In the genomic region with DNA sequence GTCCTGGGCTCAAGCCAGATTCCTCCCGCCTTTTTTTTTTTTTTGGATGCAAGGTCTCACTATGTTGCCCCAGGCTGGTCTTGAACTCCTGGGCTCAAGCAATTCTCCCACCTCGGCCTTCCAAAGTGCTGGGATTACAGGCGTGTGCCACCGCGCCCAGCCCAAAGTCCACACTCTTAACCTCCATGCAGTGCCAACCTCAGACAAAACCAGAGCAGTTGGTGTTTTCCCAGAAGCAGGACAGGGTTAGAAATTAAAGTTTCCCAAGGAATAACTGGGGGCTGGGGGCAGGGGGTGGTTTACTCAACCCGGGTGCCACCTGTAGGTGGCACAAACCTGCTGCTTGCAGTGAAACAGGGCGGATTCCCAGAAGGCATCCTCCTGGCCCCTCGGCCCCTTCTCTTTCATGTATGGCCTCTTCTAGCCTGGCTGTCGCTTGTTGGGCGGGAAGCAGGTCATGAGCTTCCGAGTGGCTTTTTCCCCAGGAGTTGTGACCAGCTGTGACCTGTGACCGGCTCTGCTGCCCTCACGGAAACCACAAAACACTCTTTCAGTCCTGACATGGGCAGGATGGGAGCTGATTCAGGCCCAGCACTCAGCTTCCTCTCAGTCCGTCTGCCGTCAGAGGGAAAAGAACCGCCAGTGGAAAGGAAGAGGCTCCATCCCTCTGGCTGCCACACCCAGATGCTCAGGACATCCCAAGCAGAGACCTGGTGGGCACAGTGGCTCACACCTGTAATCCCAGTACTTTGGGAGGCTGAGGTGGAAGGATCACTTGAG, we compare ENCODE assay signal across 12 cellular contexts.
"Had no signal": no experiment of that assay in that cellular context is flagged by ENCODE, and none has a peak within 500 bp of the region (broad histone marks: within the 10 kb centered on the region; RNA-seq: fewer than 3 reads in every experiment).

No MANE protein-coding gene starts in this region.

- H3K36me3 Mint-ChIP-seq: memory B cell had no signal

- H3K9me3 Mint-ChIP-seq: endodermal cell, memory B cell, nephron had no signal

- H3K4me1 ChIP-seq: gastrocnemius medialis, heart right ventricle, sigmoid colon had no signal

- H3K36me3 ChIP-seq: gastrocnemius medialis, heart right ventricle, sigmoid colon had no signal

- H3K27ac ChIP-seq: gastrocnemius medialis, heart right ventricle, sigmoid colon had no signal

- ATAC-seq: gastrocnemius medialis, heart right ventricle, left cardiac atrium had no signal

- H3K4me3 Mint-ChIP-seq: endodermal cell, memory B cell, nephron had no signal

- H3K27me3 ChIP-seq: gastrocnemius medialis, sigmoid colon had no signal

- H3K4me3 ChIP-seq: gastrocnemius medialis, heart right ventricle, sigmoid colon had no signal

- DNase-seq: activated CD4-positive, CD25-positive, alpha-beta regulatory T cell treated with anti-CD3 and anti-CD28 coated beads, Interleukin-2, amount 50 U/mL, for 72 hours; activated naive CD4-positive, alpha-beta T cell treated with Interleukin-2 at 50 U/mL for 16 hours; activated T-cell treated with anti-CD3 and anti-CD28 coated beads for 4 hours; anterior cingulate cortex; endodermal cell; gastrocnemius medialis; heart right ventricle; left cardiac atrium; sigmoid colon; stimulated activated CD4-positive, alpha-beta T cell treated with anti-CD3 and anti-CD28 coated beads, Interleukin-1b, Interleukin-23, amount 100 ng/mL, for 48 hours had no signal

- H3K4me1 Mint-ChIP-seq: endodermal cell, memory B cell, nephron had no signal

- H3K9me3 ChIP-seq: gastrocnemius medialis, heart right ventricle, sigmoid colon had no signal

- H3K27ac Mint-ChIP-seq: endodermal cell, memory B cell, nephron had no signal
